In genomic region chr5:38208782-38209378, GRCh38 we compare ENCODE assay signal across 2 cellular contexts.
TF ChIP-seq lines count a peak whose summit lies in the region.

No MANE protein-coding gene starts in this region.

TF ChIP-seq in GM23338, 12 proteins besides CTCF, POLR2A, EP300 and RAD21:
- TF ChIP-seq EZH2phosphoT487 (IDR thresholded peaks at IDR 0.05; ENCODE audit: unreplicated experiment) (no peak), NANOG (IDR thresholded peaks at IDR 0.05; ENCODE audit: borderline replicate concordance) (no peak), CREB1 (CRISPR knock-in tag; IDR thresholded peaks at IDR 0.05; ENCODE audit: low read depth) (no peak), ZNF114 (CRISPR knock-in tag; IDR thresholded peaks at IDR 0.05) (no peak), EZH2 (IDR thresholded peaks at IDR 0.05; ENCODE audit: low read depth, unreplicated experiment) (no peak), STAT1 (IDR thresholded peaks at IDR 0.05; ENCODE audit: unreplicated experiment) (no peak)
- TF ChIP-seq, protein P1, sequence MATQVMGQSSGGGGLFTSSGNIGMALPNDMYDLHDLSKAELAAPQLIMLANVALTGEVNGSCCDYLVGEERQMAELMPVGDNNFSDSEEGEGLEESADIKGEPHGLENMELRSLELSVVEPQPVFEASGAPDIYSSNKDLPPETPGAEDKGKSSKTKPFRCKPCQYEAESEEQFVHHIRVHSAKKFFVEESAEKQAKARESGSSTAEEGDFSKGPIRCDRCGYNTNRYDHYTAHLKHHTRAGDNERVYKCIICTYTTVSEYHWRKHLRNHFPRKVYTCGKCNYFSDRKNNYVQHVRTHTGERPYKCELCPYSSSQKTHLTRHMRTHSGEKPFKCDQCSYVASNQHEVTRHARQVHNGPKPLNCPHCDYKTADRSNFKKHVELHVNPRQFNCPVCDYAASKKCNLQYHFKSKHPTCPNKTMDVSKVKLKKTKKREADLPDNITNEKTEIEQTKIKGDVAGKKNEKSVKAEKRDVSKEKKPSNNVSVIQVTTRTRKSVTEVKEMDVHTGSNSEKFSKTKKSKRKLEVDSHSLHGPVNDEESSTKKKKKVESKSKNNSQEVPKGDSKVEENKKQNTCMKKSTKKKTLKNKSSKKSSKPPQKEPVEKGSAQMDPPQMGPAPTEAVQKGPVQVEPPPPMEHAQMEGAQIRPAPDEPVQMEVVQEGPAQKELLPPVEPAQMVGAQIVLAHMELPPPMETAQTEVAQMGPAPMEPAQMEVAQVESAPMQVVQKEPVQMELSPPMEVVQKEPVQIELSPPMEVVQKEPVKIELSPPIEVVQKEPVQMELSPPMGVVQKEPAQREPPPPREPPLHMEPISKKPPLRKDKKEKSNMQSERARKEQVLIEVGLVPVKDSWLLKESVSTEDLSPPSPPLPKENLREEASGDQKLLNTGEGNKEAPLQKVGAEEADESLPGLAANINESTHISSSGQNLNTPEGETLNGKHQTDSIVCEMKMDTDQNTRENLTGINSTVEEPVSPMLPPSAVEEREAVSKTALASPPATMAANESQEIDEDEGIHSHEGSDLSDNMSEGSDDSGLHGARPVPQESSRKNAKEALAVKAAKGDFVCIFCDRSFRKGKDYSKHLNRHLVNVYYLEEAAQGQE (IDR thresholded peaks at IDR 0.05; ENCODE audit: unreplicated experiment) = no peak
- TF ChIP-seq, protein P2, sequence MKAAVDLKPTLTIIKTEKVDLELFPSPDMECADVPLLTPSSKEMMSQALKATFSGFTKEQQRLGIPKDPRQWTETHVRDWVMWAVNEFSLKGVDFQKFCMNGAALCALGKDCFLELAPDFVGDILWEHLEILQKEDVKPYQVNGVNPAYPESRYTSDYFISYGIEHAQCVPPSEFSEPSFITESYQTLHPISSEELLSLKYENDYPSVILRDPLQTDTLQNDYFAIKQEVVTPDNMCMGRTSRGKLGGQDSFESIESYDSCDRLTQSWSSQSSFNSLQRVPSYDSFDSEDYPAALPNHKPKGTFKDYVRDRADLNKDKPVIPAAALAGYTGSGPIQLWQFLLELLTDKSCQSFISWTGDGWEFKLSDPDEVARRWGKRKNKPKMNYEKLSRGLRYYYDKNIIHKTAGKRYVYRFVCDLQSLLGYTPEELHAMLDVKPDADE (IDR thresholded peaks at IDR 0.05) = no peak

TF ChIP-seq in H1, 55 proteins besides CTCF, POLR2A, EP300 and RAD21:
- TF ChIP-seq GABPA (IDR thresholded peaks at IDR 0.05; ENCODE audit: borderline replicate concordance, insufficient read depth, low read length) = no peak
- TF ChIP-seq SUZ12 (IDR thresholded peaks at IDR 0.05; ENCODE audit: low read length) = no peak
- TF ChIP-seq CBX5 (IDR thresholded peaks at IDR 0.05; ENCODE audit: low read depth, low read length) = no peak
